ENCODE assay signal across 9 cellular contexts in the genomic region with DNA sequence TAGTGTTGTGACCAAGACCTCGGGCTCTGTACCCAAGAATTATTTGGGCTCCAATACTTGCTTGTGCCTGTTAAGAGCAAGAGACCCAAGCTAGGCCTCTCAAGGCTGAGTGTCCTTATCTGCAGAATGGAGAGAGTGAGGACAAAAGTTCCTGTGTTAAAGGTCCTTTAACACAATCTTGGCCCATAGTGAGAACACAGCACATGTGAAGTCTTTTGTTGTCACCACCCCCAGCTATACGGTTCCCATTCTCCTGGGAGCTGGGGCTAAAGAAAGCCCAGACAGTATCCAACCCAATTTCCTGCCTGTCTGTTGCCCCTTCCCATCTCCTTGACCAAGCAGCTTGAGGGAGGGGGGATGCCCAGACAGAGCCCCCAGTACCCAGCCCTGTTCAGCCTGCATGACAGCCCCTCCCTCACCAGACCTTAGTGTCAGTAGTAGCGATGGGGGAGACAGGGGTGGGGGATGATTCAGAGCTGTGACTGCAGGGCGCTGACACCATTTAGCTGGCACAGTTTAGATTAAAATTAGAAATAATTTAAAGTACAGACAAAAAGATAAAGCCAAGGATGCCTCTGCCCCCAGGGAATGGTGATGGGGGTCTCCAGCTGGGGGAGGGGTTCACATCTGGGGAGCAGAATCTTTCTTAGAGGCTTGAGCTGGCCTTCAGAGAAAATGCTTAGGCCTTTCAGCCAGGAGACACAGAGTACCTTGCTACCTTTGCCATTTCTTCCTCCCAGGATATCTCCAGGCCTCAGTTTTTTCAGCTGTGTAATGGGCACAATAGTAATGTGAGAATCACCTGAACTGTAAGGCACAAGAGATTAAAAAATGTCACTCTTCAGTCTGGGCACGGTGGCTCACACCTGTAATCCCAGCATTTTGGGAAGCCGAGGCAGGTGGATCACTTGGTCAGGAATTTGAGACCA. TPM values are rescaled to one million over a fixed set of nuclear protein-coding genes. Genes with fewer than 3 reads are reported as not detected.
DNase-seq lines count a peak whose midpoint lies in the region; ATAC-seq and TF ChIP-seq lines count a peak whose summit lies in the region.
"Had no signal": no experiment of that assay in that cellular context is flagged by ENCODE, and none has a peak within 500 bp of the region (broad histone marks: within the 10 kb centered on the region; RNA-seq: fewer than 3 reads in every experiment).

No MANE protein-coding gene starts in this region.

- H3K36me3 ChIP-seq in CD8-positive, alpha-beta T cell (ENCODE audit: insufficient read depth, low read length) = no peaks in the 10 kb centered on the region
- H3K36me3 ChIP-seq in Karpas-422 (ENCODE audit: insufficient read depth, low read length) = no peaks in the 10 kb centered on the region
- no peaks in the 10 kb centered on the region for H3K36me3 ChIP-seq in mammary epithelial cell (ENCODE audit: insufficient read depth, low read length)
- H3K36me3 ChIP-seq in SJCRH30 = no peaks in the 10 kb centered on the region

- dilution Hi-C loops in mammary epithelial cell (cut with HindIII; ENCODE audit: low sequenced_read_pairs) = no loop called here

- H4K20me1 ChIP-seq in Karpas-422 (ENCODE audit: insufficient read depth, low read depth, low read length) (peaks cover 32% of the 10 kb centered on the region; the same call in 1 of the 2 replicates), mammary epithelial cell (ENCODE audit: insufficient read depth, low read length) (no peaks in the 10 kb centered on the region)

- intact Hi-C loops in CD8-positive, alpha-beta T cell (cut with DNase I, micrococcal nuclease) = loop anchor here in 1 of 2 experiments (10.0 kb wide), 1 partner anchor 91 kb away; the partner anchor contains the start of gene TKT
- intact Hi-C loops in mammary epithelial cell (cut with micrococcal nuclease) = loop anchor here (1.0 to 5.0 kb wide), 2 partner anchors 29 to 51 kb away; no protein-coding TSS in a partner anchor

- no peak for DNase-seq in CD8-positive, alpha-beta T cell
- no peak for DNase-seq in Karpas-422
- DNase-seq in mammary epithelial cell = no peak
- no peak for DNase-seq in nephron progenitor cell
- DNase-seq in SJCRH30 = no peak
- DNase-seq: NCI-H2107 had no signal

- peaks cover 29% of the 10 kb centered on the region for H3K4me1 ChIP-seq in CD8-positive, alpha-beta T cell (ENCODE audit: insufficient read depth, low read length)
- H3K4me1 ChIP-seq in Karpas-422 (ENCODE audit: low read length) = peaks cover 86% of the 10 kb centered on the region
- peaks cover 53% of the 10 kb centered on the region for H3K4me1 ChIP-seq in mammary epithelial cell (ENCODE audit: insufficient read depth, low read length)
- H3K4me1 ChIP-seq in SJCRH30 = peaks cover 21% of the 10 kb centered on the region

- no peak overlapping the region for H3K27ac ChIP-seq in CD8-positive, alpha-beta T cell (ENCODE audit: low read depth, low read length)
- H3K27ac ChIP-seq in Karpas-422 (ENCODE audit: low read length) = peak overlapping the region; percentile 97
- no peak overlapping the region for H3K27ac ChIP-seq in mammary epithelial cell (ENCODE audit: insufficient read depth, low read depth, low read length)
- no peak overlapping the region for H3K27ac ChIP-seq in SJCRH30

- no peaks in the 10 kb centered on the region for H3K27me3 Mint-ChIP-seq in CD8-positive, alpha-beta T cell (ENCODE audit: low read depth)
- H3K27me3 Mint-ChIP-seq in nephron progenitor cell (ENCODE audit: low read depth, poor library complexity) = peaks cover 7% of the 10 kb centered on the region

- H2AFZ ChIP-seq in Karpas-422 (ENCODE audit: low read length) (no peak overlapping the region), mammary epithelial cell (ENCODE audit: low read depth, low read length) (no peak overlapping the region)

- no peaks in the 10 kb centered on the region for H3K9me3 Mint-ChIP-seq in CD8-positive, alpha-beta T cell
- H3K9me3 Mint-ChIP-seq in nephron progenitor cell = no peaks in the 10 kb centered on the region

- POLR2A ChIA-PET in CD8-positive, alpha-beta T cell (lab: Charles Lee) = no interaction called here

- no peaks in the 10 kb centered on the region for H3K27me3 ChIP-seq in CD8-positive, alpha-beta T cell (ENCODE audit: insufficient read depth, low read length)
- H3K27me3 ChIP-seq in Karpas-422 (ENCODE audit: low read length) (no peaks in the 10 kb centered on the region), mammary epithelial cell (ENCODE audit: insufficient read depth, low read length) (no peaks in the 10 kb centered on the region), SJCRH30 (no peaks in the 10 kb centered on the region)

- peak overlapping the region; percentile 98 for H3K9ac ChIP-seq in Karpas-422 (ENCODE audit: low read length)
- no peak overlapping the region for H3K9ac ChIP-seq in mammary epithelial cell (ENCODE audit: insufficient read depth, low read length)

- H3K27ac Mint-ChIP-seq in CD8-positive, alpha-beta T cell = peak overlapping the region; percentile 81
- H3K27ac Mint-ChIP-seq in nephron progenitor cell = no peak overlapping the region

- no peak for ATAC-seq in CD8-positive, alpha-beta T cell
- ATAC-seq in HG02798 (IDR thresholded peaks at IDR 0.05; ENCODE audit: poor library complexity, unreplicated experiment) (no peak), esophagus mucosa (no peak), GM19397 (IDR thresholded peaks at IDR 0.05; ENCODE audit: unreplicated experiment) (no peak)

- no peak for TF ChIP-seq CTCF in CD8-positive, alpha-beta T cell (IDR thresholded peaks at IDR 0.05)
- no peak for TF ChIP-seq CTCF in mammary epithelial cell (conservative IDR thresholded peaks at IDR 0.05 in 1 of 2, IDR thresholded peaks at IDR 0.05 in 1 of 2; ENCODE audit: extremely low read depth in 1 of 2, insufficient read depth in 1 of 2, low read depth in 1 of 2, low read length in 2 of 2)
- TF ChIP-seq CTCF in nephron progenitor cell (IDR thresholded peaks at IDR 0.05) = no peak

- H3K4me3 Mint-ChIP-seq in CD8-positive, alpha-beta T cell = peak overlapping the region; percentile 87
- H3K4me3 Mint-ChIP-seq in nephron progenitor cell = peak overlapping the region; percentile 84

- H3K4me3 ChIP-seq in CD8-positive, alpha-beta T cell (ENCODE audit: low read depth, low read length) = no peak overlapping the region
- peak overlapping the region; percentile 79 for H3K4me3 ChIP-seq in Karpas-422 (ENCODE audit: low read length)
- no peak overlapping the region for H3K4me3 ChIP-seq in mammary epithelial cell (replicated peaks in 1 of 3; ENCODE audit: insufficient read depth in 1 of 3, low read depth in 2 of 3, low read length in 3 of 3)
- H3K4me3 ChIP-seq in SJCRH30 = no peak overlapping the region

- BruUV-seq in mammary epithelial cell (replicated peaks; lab: Mats Ljungman, UMichigan) = no TSS peak

- H3K79me2 ChIP-seq in Karpas-422 (ENCODE audit: low read length) = peaks cover 66% of the 10 kb centered on the region
- peaks cover 74% of the 10 kb centered on the region for H3K79me2 ChIP-seq in mammary epithelial cell (ENCODE audit: insufficient read depth, low read length)

- H3K4me2 ChIP-seq in Karpas-422 (ENCODE audit: low read depth, low read length, poor library complexity, severe bottlenecking) (peak overlapping the region; percentile 72), mammary epithelial cell (ENCODE audit: insufficient read depth, low read depth, low read length) (peak overlapping the region; percentile 79)

- H3K4me1 Mint-ChIP-seq in CD8-positive, alpha-beta T cell (ENCODE audit: low read depth) = peaks cover 37% of the 10 kb centered on the region
- peaks cover 62% of the 10 kb centered on the region for H3K4me1 Mint-ChIP-seq in nephron progenitor cell

- peaks cover 5% of the 10 kb centered on the region for H3K36me3 Mint-ChIP-seq in CD8-positive, alpha-beta T cell
- H3K36me3 Mint-ChIP-seq in nephron progenitor cell (ENCODE audit: low read depth) = no peaks in the 10 kb centered on the region

- in situ Hi-C loops in mammary epithelial cell (cut with MboI; ENCODE audit: low sequenced_read_pairs in 2 of 2) = no loop called here

- H3K9me3 ChIP-seq in CD8-positive, alpha-beta T cell (ENCODE audit: low read length) = no peaks in the 10 kb centered on the region
- H3K9me3 ChIP-seq in Karpas-422 (ENCODE audit: low read length) (no peaks in the 10 kb centered on the region), mammary epithelial cell (replicated peaks; ENCODE audit: insufficient read depth, low read length) (no peaks in the 10 kb centered on the region), SJCRH30 (replicated peaks) (no peaks in the 10 kb centered on the region)

- H3K9me2 ChIP-seq in Karpas-422 (replicated peaks; ENCODE audit: insufficient read depth, low read length) = no peaks in the 10 kb centered on the region

- CTCF ChIA-PET in CD8-positive, alpha-beta T cell (lab: Charles Lee) = interaction anchor here (1.4 kb wide), 1 partner anchor 29 kb away, joined by 6 read pairs; no protein-coding TSS in a partner anchor
- CTCF ChIA-PET in mammary epithelial cell (lab: Charles Lee; ENCODE audit: low non-redundant PET) = no interaction called here

- WGBS in mammary epithelial cell (ENCODE audit: low coverage, missing lambda C conversion rate) = 92% methylated on average over 6 of the region's 6 CpGs

RNA-seq across cellular contexts. Expression of gene PRKCD, which starts 2.7 kb away (rescaled TPM):
- total RNA-seq in CD8-positive, alpha-beta T cell = 10 to 100 TPM; 19.6 to 20.7 TPM
- total RNA-seq in Karpas-422 (2014; rRNA removed; shearing (Covaris generic); ENCODE audit: low replicate concordance) = 22.7 and 27.9 TPM in 2 replicates
- total RNA-seq in mammary epithelial cell (10 to 100 TPM in 1 of 2 donors, 1 to 10 TPM in 1; 6.2 to 37.2 TPM), esophagus mucosa (21.2 TPM)
- polyA plus RNA-seq in mammary epithelial cell = 60.1 TPM
- 39.5 TPM for polyA minus RNA-seq in mammary epithelial cell
- total RNA-seq in SJCRH30 (2014; rRNA removed; shearing (Covaris generic)) = 4.1 and 4.6 TPM in 2 replicates

RNA-seq across cellular contexts. Expression of gene RFT1, which starts 33.5 kb away (rescaled TPM):
- 1 to 10 TPM; 6.6 to 7.0 TPM for total RNA-seq in CD8-positive, alpha-beta T cell
- total RNA-seq in Karpas-422 (2014; rRNA removed; shearing (Covaris generic); ENCODE audit: low replicate concordance) = 20.5 and 29.9 TPM in 2 replicates
- 10 to 100 TPM; 15.2 to 29.3 TPM for total RNA-seq in mammary epithelial cell
- 23.4 TPM for polyA plus RNA-seq in mammary epithelial cell
- polyA minus RNA-seq in mammary epithelial cell = 52.3 TPM
- total RNA-seq in esophagus mucosa = 15.8 TPM
- 20.6 and 22.0 TPM in 2 replicates for total RNA-seq in SJCRH30 (2014; rRNA removed; shearing (Covaris generic))
